1 cellular context compared by ENCODE assay signal in the genomic region with DNA sequence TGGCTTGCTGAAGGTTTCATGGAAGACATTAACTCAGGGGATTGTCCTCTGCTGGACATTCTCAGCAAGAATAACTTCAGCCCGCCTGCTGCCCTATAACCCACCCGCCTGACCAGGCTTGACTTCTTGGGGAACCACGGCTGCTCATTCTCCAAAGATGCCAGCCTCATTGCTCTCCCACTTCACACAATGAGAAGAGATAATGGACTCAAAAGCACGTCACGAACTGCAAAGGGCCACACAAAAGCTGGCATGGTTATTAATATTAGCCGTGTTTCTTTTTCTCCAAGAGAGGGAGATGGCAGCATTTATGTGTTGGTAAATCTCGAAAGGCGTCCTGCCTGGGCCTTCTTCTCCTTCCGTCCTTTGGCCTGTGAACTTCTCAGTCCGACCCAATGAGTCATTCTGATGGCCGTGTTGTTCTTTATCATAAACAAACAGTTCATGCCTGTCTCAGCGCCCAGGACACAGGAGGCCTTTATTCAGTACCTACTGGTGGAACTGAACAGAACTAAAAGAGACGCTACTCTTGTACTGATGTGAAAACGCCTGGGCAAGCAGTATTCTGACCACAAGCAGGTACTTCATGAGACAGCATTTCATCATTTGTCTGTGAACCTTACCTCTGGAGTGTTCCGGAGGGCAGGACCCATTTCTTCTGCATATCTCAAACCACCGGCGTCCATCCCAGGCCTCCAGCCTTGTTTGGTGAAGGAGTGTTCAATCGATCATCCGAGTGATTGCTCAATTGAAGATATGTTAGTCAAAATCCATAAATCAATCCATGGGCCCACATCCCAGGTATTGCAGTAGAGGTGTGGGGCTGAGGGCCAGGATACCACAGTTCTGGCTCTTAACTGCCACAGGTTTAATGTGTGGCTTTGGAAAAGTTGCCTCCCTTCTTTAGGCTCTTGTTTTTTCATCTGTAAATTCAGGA.
A peak's percentile ranks its signal among the peaks of the same experiment; 100 is the strongest.
TF ChIP-seq lines count a peak whose summit lies in the region.

No MANE protein-coding gene starts in this region.

TF ChIP-seq in HepG2, 621 proteins besides CTCF, POLR2A, EP300 and RAD21 (continued from another document):
- TF ChIP-seq, protein P1, sequence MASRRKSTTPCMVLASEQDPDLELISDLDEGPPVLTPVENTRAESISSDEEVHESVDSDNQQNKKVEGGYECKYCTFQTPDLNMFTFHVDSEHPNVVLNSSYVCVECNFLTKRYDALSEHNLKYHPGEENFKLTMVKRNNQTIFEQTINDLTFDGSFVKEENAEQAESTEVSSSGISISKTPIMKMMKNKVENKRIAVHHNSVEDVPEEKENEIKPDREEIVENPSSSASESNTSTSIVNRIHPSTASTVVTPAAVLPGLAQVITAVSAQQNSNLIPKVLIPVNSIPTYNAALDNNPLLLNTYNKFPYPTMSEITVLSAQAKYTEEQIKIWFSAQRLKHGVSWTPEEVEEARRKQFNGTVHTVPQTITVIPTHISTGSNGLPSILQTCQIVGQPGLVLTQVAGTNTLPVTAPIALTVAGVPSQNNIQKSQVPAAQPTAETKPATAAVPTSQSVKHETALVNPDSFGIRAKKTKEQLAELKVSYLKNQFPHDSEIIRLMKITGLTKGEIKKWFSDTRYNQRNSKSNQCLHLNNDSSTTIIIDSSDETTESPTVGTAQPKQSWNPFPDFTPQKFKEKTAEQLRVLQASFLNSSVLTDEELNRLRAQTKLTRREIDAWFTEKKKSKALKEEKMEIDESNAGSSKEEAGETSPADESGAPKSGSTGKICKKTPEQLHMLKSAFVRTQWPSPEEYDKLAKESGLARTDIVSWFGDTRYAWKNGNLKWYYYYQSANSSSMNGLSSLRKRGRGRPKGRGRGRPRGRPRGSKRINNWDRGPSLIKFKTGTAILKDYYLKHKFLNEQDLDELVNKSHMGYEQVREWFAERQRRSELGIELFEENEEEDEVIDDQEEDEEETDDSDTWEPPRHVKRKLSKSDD (CRISPR knock-in tag; IDR thresholded peaks at IDR 0.05; ENCODE audit: low read depth): 0 out of 2 replicates have a peak, but pooled peaks have one; percentile 45
- TF ChIP-seq ZNF12 (CRISPR knock-in tag; IDR thresholded peaks at IDR 0.05): 0 out of 2 replicates have a peak, but pooled peaks have one; percentile 11
- 0 out of 2 replicates have a peak, but pooled peaks have one; percentile 58 for TF ChIP-seq HDAC1 (CRISPR knock-in tag; IDR thresholded peaks at IDR 0.05)
- TF ChIP-seq POGZ (CRISPR knock-in tag; IDR thresholded peaks at IDR 0.05): peak; percentile 38; the same call in 1 of the 2 replicates
